In genomic region chr1:117803318-117803717, GRCh38 we compare ENCODE assay signal across 20 cellular contexts.
DNase-seq lines count a peak whose midpoint lies in the region; ATAC-seq, FAIRE-seq and TF ChIP-seq lines count a peak whose summit lies in the region.
"Had no signal": no experiment of that assay in that cellular context is flagged by ENCODE, and none has a peak within 500 bp of the region (broad histone marks: within the 10 kb centered on the region; RNA-seq: fewer than 3 reads in every experiment).

No MANE protein-coding gene starts in this region.

- H3K27ac ChIP-seq in fibroblast of lung (ENCODE audit: insufficient read depth, low read length) (no peak overlapping the region), kidney (ENCODE audit: low read depth in 2 of 2, low read length in 2 of 2) (no peak overlapping the region)
- H3K27ac ChIP-seq: KMS-11 had no signal

- H3K9ac ChIP-seq in adipocyte (ENCODE audit: low read length) = no peak overlapping the region
- no peak overlapping the region for H3K9ac ChIP-seq in fibroblast of lung (ENCODE audit: insufficient read depth, low read length)
- no peak overlapping the region for H3K9ac ChIP-seq in kidney (ENCODE audit: low read length in 2 of 2)
- H3K9ac ChIP-seq: KMS-11 had no signal

- FAIRE-seq in kidney (lab: Jason Lieb, UNC) = no peak
- FAIRE-seq: D721Med, GM12878, HepG2 had no signal

- H3K27me3 ChIP-seq in adipocyte (replicated peaks; ENCODE audit: control insufficient read depth, insufficient read depth, low read length) (no peaks in the 10 kb centered on the region), fibroblast of lung (ENCODE audit: control insufficient read depth, insufficient read depth, low read length) (no peaks in the 10 kb centered on the region)

- no peak overlapping the region for H3K4me3 ChIP-seq in adipocyte (ENCODE audit: low read length)
- H3K4me3 ChIP-seq in fibroblast of lung (replicated peaks in 1 of 4; ENCODE audit: control extremely low read depth in 1 of 4, insufficient read depth in 1 of 4, low read depth in 3 of 4, low read length in 4 of 4) = no peak overlapping the region
- no peak overlapping the region for H3K4me3 ChIP-seq in kidney (ENCODE audit: low read length in 2 of 2)
- H3K4me3 ChIP-seq: GM12878 had no signal

- intact Hi-C loops in sciatic nerve (cut with DNase I) (no loop called here), kidney (cut with DNase I) (no loop called here)

- ATAC-seq in sciatic nerve = peak; percentile 24
- ATAC-seq: GM12878, HepG2, Panc1 had no signal

- H3K36me3 ChIP-seq in adipocyte (ENCODE audit: control insufficient read depth, insufficient read depth, low read length, severe bottlenecking) (no peaks in the 10 kb centered on the region), fibroblast of lung (ENCODE audit: control insufficient read depth, insufficient read depth, low read length) (no peaks in the 10 kb centered on the region), kidney (ENCODE audit: control insufficient read depth in 1 of 2, insufficient read depth in 2 of 2, low read length in 2 of 2) (no peaks in the 10 kb centered on the region)

- no peak overlapping the region for H2AFZ ChIP-seq in fibroblast of lung (ENCODE audit: low read length)

- H3K4me2 ChIP-seq in fibroblast of lung (ENCODE audit: extremely low read depth, insufficient read depth, low read length) = no peak overlapping the region
- H3K4me2 ChIP-seq: KMS-11 had no signal

- H3K79me2 ChIP-seq in fibroblast of lung (ENCODE audit: control insufficient read depth, insufficient read depth, low read length) = no peaks in the 10 kb centered on the region

- H3K4me1 ChIP-seq in adipocyte (ENCODE audit: control insufficient read depth, insufficient read depth, low read length) = peaks cover 5% of the 10 kb centered on the region
- no peaks in the 10 kb centered on the region for H3K4me1 ChIP-seq in fibroblast of lung (ENCODE audit: control insufficient read depth, extremely low read depth, insufficient read depth, low read length)
- no peaks in the 10 kb centered on the region for H3K4me1 ChIP-seq in kidney (ENCODE audit: control insufficient read depth in 1 of 2, insufficient read depth in 1 of 2, low read depth in 1 of 2, low read length in 2 of 2)

- TF ChIP-seq CTCF in fibroblast of lung (conservative IDR thresholded peaks at IDR 0.05 in 1 of 2, IDR thresholded peaks at IDR 0.05 in 1 of 2; ENCODE audit: low read depth in 1 of 2, low read length in 2 of 2) = no peak
- TF ChIP-seq CTCF in kidney (IDR thresholded peaks at IDR 0.05; ENCODE audit: borderline replicate concordance, extremely low read depth, insufficient read depth) = no peak

- no peaks in the 10 kb centered on the region for H4K20me1 ChIP-seq in fibroblast of lung (ENCODE audit: control insufficient read depth, extremely low read depth, insufficient read depth, low read length)

- H3K9me3 ChIP-seq in adipocyte (ENCODE audit: control insufficient read depth, low read length) (no peaks in the 10 kb centered on the region), fibroblast of lung (ENCODE audit: control insufficient read depth, insufficient read depth, low read depth, low read length) (no peaks in the 10 kb centered on the region), kidney (ENCODE audit: control insufficient read depth in 1 of 2, low read length in 2 of 2) (no peaks in the 10 kb centered on the region)

- DNase-seq in EH (ENCODE audit: low read depth) = peak; percentile 83
- peak; percentile 49 for DNase-seq in adipocyte (ENCODE audit: low read depth)
- DNase-seq in fibroblast of lung (ENCODE audit: low read depth in 2 of 2) = peak; percentile 28 to 57
- DNase-seq in sciatic nerve (ENCODE audit: low spot score) = no peak
- DNase-seq in NCI-H82 treated with DMSO at 0.1 percent for 48 hours (lab: John Stamatoyannopoulos, UW; ENCODE audit: unreplicated experiment) = no peak
- no peak for DNase-seq in 8988T
- DNase-seq in NCI-H1694 (lab: John Stamatoyannopoulos, UW) = no peak
- no peak for DNase-seq in kidney
- DNase-seq: ACHN; CD4-positive, alpha-beta memory T cell; DMS79; GOT3; NCI-H1436; NCI-H2029 treated with DMSO at 0.1 percent for 48 hours; NCI-H510A treated with DMSO at 0.1 percent for 48 hours had no signal

Comparison
In these comparisons a context has a peak if more than half of its experiments do, and no peak if none do; other contexts are left out.
1. DNase-seq: peak in EH (single experiment), adipocyte (single experiment) and fibroblast of lung (2 of 2); none in sciatic nerve (single experiment), NCI-H82 treated with DMSO at 0.1 percent for 48 hours (single experiment), 8988T (single experiment), NCI-H1694 (single experiment) and kidney (single experiment).